Comparison of ENCODE assay signal across 9 cellular contexts in the genomic region with DNA sequence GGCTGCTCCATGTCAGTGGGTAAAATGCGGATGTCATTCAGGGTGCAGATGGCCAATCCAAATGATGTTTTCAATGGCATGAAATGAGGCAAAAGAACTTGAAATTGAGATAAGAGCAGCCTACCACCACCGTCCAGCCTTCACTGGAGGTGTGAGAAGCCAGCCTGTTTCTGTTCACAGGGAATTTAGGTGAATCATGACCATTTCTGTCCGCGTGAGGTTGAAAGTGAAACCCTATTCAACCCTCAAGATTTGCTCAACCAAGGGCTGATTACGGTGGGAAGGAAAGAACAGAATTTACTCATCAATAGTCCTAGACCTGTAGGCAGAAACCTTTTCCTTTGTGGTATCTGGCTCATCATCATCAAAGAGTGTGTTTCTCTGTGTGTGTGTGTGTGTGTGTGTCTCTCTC.
DNase-seq lines count a peak whose midpoint lies in the region; ATAC-seq and TF ChIP-seq lines count a peak whose summit lies in the region.
"Had no signal": no experiment of that assay in that cellular context is flagged by ENCODE, and none has a peak within 500 bp of the region (broad histone marks: within the 10 kb centered on the region; RNA-seq: fewer than 3 reads in every experiment).

No MANE protein-coding gene starts in this region.

- H3K27ac ChIP-seq in dorsolateral prefrontal cortex: no peak overlapping the region

- peaks cover 10% of the 10 kb centered on the region for H3K27me3 Mint-ChIP-seq in activated CD4-positive, alpha-beta T cell treated with anti-CD3 and anti-CD28 coated beads, Interleukin-2, amount 10 ng/mL, durations not matched to agents 24 days and 14 days

- intact Hi-C loops in activated CD4-positive, alpha-beta T cell treated with anti-CD3 and anti-CD28 coated beads, Interleukin-2, amount 10 ng/mL, durations not matched to agents 24 days and 14 days (cut with micrococcal nuclease): loop anchor here (1.0 to 5.0 kb wide), 17 partner anchors 35 to 751 kb away; no protein-coding TSS in a partner anchor
- intact Hi-C loops in Right ventricle myocardium superior (cut with DNase I) (no loop called here), dorsolateral prefrontal cortex (cut with DNase I) (no loop called here), left cardiac atrium (cut with DNase I) (no loop called here)

- H3K4me3 Mint-ChIP-seq in activated CD4-positive, alpha-beta T cell treated with anti-CD3 and anti-CD28 coated beads, Interleukin-2, amount 10 ng/mL, durations not matched to agents 24 days and 14 days: peak overlapping the region; percentile 57

- H3K27me3 ChIP-seq in dorsolateral prefrontal cortex: peaks cover 0 to 4% (median 0%) of the 10 kb centered on the region in 45 donors

- H3K9me3 Mint-ChIP-seq in activated CD4-positive, alpha-beta T cell treated with anti-CD3 and anti-CD28 coated beads, Interleukin-2, amount 10 ng/mL, durations not matched to agents 24 days and 14 days: peaks cover 12% of the 10 kb centered on the region

- no peak for TF ChIP-seq CTCF in dorsolateral prefrontal cortex (IDR thresholded peaks at IDR 0.05 in 54 of 56, conservative IDR thresholded peaks at IDR 0.05 in 2 of 56; ENCODE audit: low read depth in 1 of 56, partially characterized antibody in 56 of 56)

- ATAC-seq in GM18858 (IDR thresholded peaks at IDR 0.05; ENCODE audit: unreplicated experiment): peak; percentile 94
- peak; percentile 89 for ATAC-seq in HG02970 (IDR thresholded peaks at IDR 0.05; ENCODE audit: low FRiP score, unreplicated experiment)
- ATAC-seq in Right ventricle myocardium superior (ENCODE audit: poor library complexity): no peak
- ATAC-seq in left cardiac atrium: no peak

- peaks cover 5% of the 10 kb centered on the region for H3K36me3 Mint-ChIP-seq in activated CD4-positive, alpha-beta T cell treated with anti-CD3 and anti-CD28 coated beads, Interleukin-2, amount 10 ng/mL, durations not matched to agents 24 days and 14 days (ENCODE audit: low read depth)

- H3K4me3 ChIP-seq in dorsolateral prefrontal cortex: no peak overlapping the region
- H3K4me3 ChIP-seq: skin epidermis had no signal

- peak overlapping the region; percentile 62 for H3K27ac Mint-ChIP-seq in activated CD4-positive, alpha-beta T cell treated with anti-CD3 and anti-CD28 coated beads, Interleukin-2, amount 10 ng/mL, durations not matched to agents 24 days and 14 days

- peak; percentile 91 for DNase-seq in activated CD4-positive, alpha-beta T cell treated with anti-CD3 and anti-CD28 coated beads, Interleukin-2, amount 10 ng/mL, durations not matched to agents 24 days and 14 days
- DNase-seq in stimulated activated CD4-positive, alpha-beta T cell treated with anti-CD3 and anti-CD28 coated beads, Interleukin-12 subunit alpha, Interleukin-12 subunit beta, amount 100 ng/mL, for 24 hours (ENCODE audit: low read depth in 2 of 2): peak; percentile 34 to 53
- DNase-seq in Right ventricle myocardium superior (no peak), dorsolateral prefrontal cortex (no peak), left cardiac atrium (no peak), HK-2 (ENCODE audit: unreplicated experiment) (no peak)

- peaks cover 35% of the 10 kb centered on the region for H3K4me1 Mint-ChIP-seq in activated CD4-positive, alpha-beta T cell treated with anti-CD3 and anti-CD28 coated beads, Interleukin-2, amount 10 ng/mL, durations not matched to agents 24 days and 14 days

Comparison
In these comparisons a context has a peak if more than half of its experiments do, and no peak if none do; other contexts are left out.
1. ATAC-seq: peak in GM18858 (single experiment) and HG02970 (single experiment); none in Right ventricle myocardium superior (single experiment) and left cardiac atrium (0 of 2).
2. DNase-seq: peak in activated CD4-positive, alpha-beta T cell treated with anti-CD3 and anti-CD28 coated beads, Interleukin-2, amount 10 ng/mL, durations not matched to agents 24 days and 14 days (single experiment) and stimulated activated CD4-positive, alpha-beta T cell treated with anti-CD3 and anti-CD28 coated beads, Interleukin-12 subunit alpha, Interleukin-12 subunit beta, amount 100 ng/mL, for 24 hours (2 of 2); none in Right ventricle myocardium superior (single experiment), dorsolateral prefrontal cortex (0 of 10), left cardiac atrium (single experiment) and HK-2 (single experiment).